In the genomic region with DNA sequence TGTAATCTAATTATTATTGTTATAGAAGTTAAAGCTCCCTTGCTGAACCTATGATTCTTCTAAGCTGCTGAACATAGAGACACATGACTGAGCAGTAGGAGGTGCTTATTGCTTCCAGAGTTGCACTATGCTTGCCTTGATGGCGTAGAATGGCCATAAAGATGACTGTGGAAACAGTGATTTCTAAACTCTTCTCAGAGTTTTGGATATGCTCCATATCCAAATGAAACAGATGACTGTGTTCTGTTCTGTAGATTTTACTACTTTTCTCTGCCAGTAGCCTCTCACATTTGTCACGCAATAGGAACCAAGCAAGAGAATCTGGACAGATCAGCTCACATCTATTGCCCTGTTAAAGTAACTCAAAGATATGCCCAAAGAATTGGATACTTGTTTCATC, we compare ENCODE assay signal across 19 cellular contexts.
"Had no signal": no experiment of that assay in that cellular context is flagged by ENCODE, and none has a peak within 500 bp of the region (broad histone marks: within the 10 kb centered on the region; RNA-seq: fewer than 3 reads in every experiment).

No MANE protein-coding gene starts in this region.

- H3K4me1 Mint-ChIP-seq: brain, endodermal cell had no signal

- H3K27ac ChIP-seq: dorsolateral prefrontal cortex, epithelial cell of prostate, neutrophil, parathyroid adenoma, right lobe of liver, upper lobe of right lung had no signal

- H3K9me3 Mint-ChIP-seq: endodermal cell; natural killer cell; stimulated activated memory B cell treated with anti-CD40 and anti-IgM and Interleukin-4, amounts not matched to agents 10 μg/mL and 1 μg/mL and 100 μg/mL, for 72 hours had no signal

- H3K4me1 ChIP-seq: parathyroid adenoma, upper lobe of right lung had no signal

- DNase-seq: activated B cell treated with CpG ODN at 0.5 μM for 24 hours; activated CD4-positive, alpha-beta T cell treated with anti-CD3 and anti-CD28 coated beads for 4 hours; anterior cingulate cortex; caudate nucleus; dorsolateral prefrontal cortex; endodermal cell; kidney; natural killer cell; right lobe of liver; T-cell; upper lobe of right lung had no signal

- ATAC-seq: left lobe of liver, natural killer cell, right lobe of liver, T-cell, upper lobe of right lung had no signal

- H3K9me3 ChIP-seq: neutrophil, right lobe of liver, upper lobe of right lung had no signal

- H3K27ac Mint-ChIP-seq: activated B cell treated with CpG ODN at 0.5 μM for 24 hours, endodermal cell, natural killer cell had no signal

- H2AFZ ChIP-seq: parathyroid adenoma had no signal

- H3K79me2 ChIP-seq: parathyroid adenoma had no signal

- H3K36me3 ChIP-seq: neutrophil, right lobe of liver, upper lobe of right lung had no signal

- H3K9ac ChIP-seq: parathyroid adenoma had no signal

- H3K4me3 ChIP-seq: dorsolateral prefrontal cortex, lung, right lobe of liver, upper lobe of right lung had no signal

- H3K4me3 Mint-ChIP-seq: activated B cell treated with CpG ODN at 0.5 μM for 24 hours; activated CD4-positive, alpha-beta memory T cell treated with anti-CD3 and anti-CD28 coated beads for 36 hours; brain; endodermal cell; natural killer cell; stimulated activated memory B cell treated with anti-CD40 and anti-IgM and Interleukin-4, amounts not matched to agents 10 μg/mL and 1 μg/mL and 100 μg/mL, for 72 hours; T-cell had no signal

- H3K27me3 Mint-ChIP-seq: activated B cell treated with CpG ODN at 0.5 μM for 24 hours; activated CD4-positive, alpha-beta memory T cell treated with anti-CD3 and anti-CD28 coated beads for 36 hours; brain; stimulated activated memory B cell treated with anti-CD40 and anti-IgM and Interleukin-4, amounts not matched to agents 10 μg/mL and 1 μg/mL and 100 μg/mL, for 72 hours; T-cell had no signal

- H3K27me3 ChIP-seq: dorsolateral prefrontal cortex, neutrophil, right lobe of liver, upper lobe of right lung had no signal
